In genomic region chr15:98383571-98383970, GRCh38 we compare ENCODE assay signal across 24 cellular contexts.
"Had no signal": no experiment of that assay in that cellular context is flagged by ENCODE, and none has a peak within 500 bp of the region (broad histone marks: within the 10 kb centered on the region; RNA-seq: fewer than 3 reads in every experiment).

No MANE protein-coding gene starts in this region.

- H3K4me1 ChIP-seq: colonic mucosa, esophagus squamous epithelium, foreskin keratinocyte, gastrocnemius medialis, heart left ventricle, heart right ventricle had no signal

- H3K27me3 ChIP-seq: colonic mucosa, esophagus muscularis mucosa, gastroesophageal sphincter had no signal

- H3K27ac ChIP-seq: colonic mucosa, coronary artery, dorsolateral prefrontal cortex, epithelial cell of prostate, esophagus muscularis mucosa, esophagus squamous epithelium, foreskin keratinocyte, gastrocnemius medialis, gastroesophageal sphincter, heart left ventricle, heart right ventricle had no signal

- DNase-seq: colonic mucosa; cortex of kidney; dermis blood vessel endothelial cell; dorsolateral prefrontal cortex; effector CD4-positive, alpha-beta T cell; effector CD8-positive, alpha-beta T cell; effector memory CD4-positive, alpha-beta T cell; effector memory CD8-positive, alpha-beta T cell; endodermal cell; erythroblast; esophagus squamous epithelium; foreskin fibroblast; foreskin keratinocyte; foreskin melanocyte; glutamatergic neuron; head of caudate nucleus; heart left ventricle; heart right ventricle had no signal

- H3K4me3 ChIP-seq: colonic mucosa, coronary artery, dorsolateral prefrontal cortex, esophagus muscularis mucosa, esophagus squamous epithelium, gastrocnemius medialis, gastroesophageal sphincter, heart left ventricle, heart right ventricle had no signal

- H3K36me3 ChIP-seq: colonic mucosa, esophagus muscularis mucosa, esophagus squamous epithelium, gastrocnemius medialis, gastroesophageal sphincter, heart left ventricle, heart right ventricle had no signal

- H3K9me3 ChIP-seq: colonic mucosa, gastrocnemius medialis had no signal

- H3K4me3 Mint-ChIP-seq: dendritic cell treated with granulocyte-macrophage colony-stimulating factor and Interleukin-4, amounts not matched to agents 40 ng/mL and 50 ng/mL, for 4 days; effector memory CD8-positive, alpha-beta T cell; endodermal cell had no signal

- H3K4me1 Mint-ChIP-seq: endodermal cell had no signal

- H3K27ac Mint-ChIP-seq: dendritic cell treated with granulocyte-macrophage colony-stimulating factor and Interleukin-4, amounts not matched to agents 40 ng/mL and 50 ng/mL, for 4 days; effector memory CD8-positive, alpha-beta T cell; endodermal cell had no signal
